33 cellular contexts compared by ENCODE assay signal in genomic region chr3:80806673-80807072, GRCh38.
A peak's percentile ranks its signal among the peaks of the same experiment; 100 is the strongest.
DNase-seq lines count a peak whose midpoint lies in the region; ATAC-seq, FAIRE-seq and TF ChIP-seq lines count a peak whose summit lies in the region.
"Had no signal": no experiment of that assay in that cellular context is flagged by ENCODE, and none has a peak within 500 bp of the region (broad histone marks: within the 10 kb centered on the region; RNA-seq: fewer than 3 reads in every experiment).

No MANE protein-coding gene starts in this region.

- H3K27ac ChIP-seq in PC-9 (no peak overlapping the region), endothelial cell of umbilical vein (ENCODE audit: insufficient read depth, low read depth, low read length) (no peak overlapping the region)
- H3K27ac ChIP-seq: 22Rv1; A549; BLaER1; BLaER1 treated with 17β-estradiol and CSF1 and Interleukin-3, amounts not matched to agents 10 nM and 100 nM; C4-2B had no signal

- no TSS peak for BruUV-seq in PC-9 (replicated peaks; lab: Mats Ljungman, UMichigan)
- BruUV-seq in endothelial cell of umbilical vein (replicated peaks; lab: Mats Ljungman, UMichigan): no TSS peak

- H3F3A ChIP-seq in PC-9 (ENCODE audit: insufficient read depth, low read depth): no peaks in the 10 kb centered on the region

- no peak overlapping the region for H3K4me3 ChIP-seq in PC-9
- H3K4me3 ChIP-seq in endothelial cell of umbilical vein (replicated peaks in 1 of 3; ENCODE audit: insufficient read depth in 1 of 3, low read depth in 1 of 3, low read length in 3 of 3): no peak overlapping the region
- H3K4me3 ChIP-seq: A549; BLaER1; BLaER1 treated with 17β-estradiol and CSF1 and Interleukin-3, amounts not matched to agents 10 nM and 100 nM had no signal

- TF ChIP-seq CTCF in PC-9 (conservative IDR thresholded peaks at IDR 0.05) (no peak), endothelial cell of umbilical vein (IDR thresholded peaks at IDR 0.05; ENCODE audit: extremely low read depth in 1 of 2, insufficient read depth in 1 of 2, low read depth in 1 of 2, low read length in 2 of 2) (no peak)

- no peak for ATAC-seq in GM18870 (IDR thresholded peaks at IDR 0.05; ENCODE audit: unreplicated experiment)
- ATAC-seq in HG03521 (IDR thresholded peaks at IDR 0.05; ENCODE audit: unreplicated experiment): no peak
- ATAC-seq in HG03039 (IDR thresholded peaks at IDR 0.05; ENCODE audit: unreplicated experiment): no peak
- ATAC-seq: A549; CD8-positive, alpha-beta T cell had no signal

- H3K27me3 ChIP-seq in PC-9 (ENCODE audit: insufficient read depth, low read depth) (no peaks in the 10 kb centered on the region), endothelial cell of umbilical vein (ENCODE audit: control insufficient read depth in 2 of 2, insufficient read depth in 2 of 2, low read length in 2 of 2) (no peaks in the 10 kb centered on the region)
- H3K27me3 ChIP-seq: BE2C; BLaER1; BLaER1 treated with 17β-estradiol and CSF1 and Interleukin-3, amounts not matched to agents 10 nM and 100 nM had no signal

- intact Hi-C loops in PC-9 (cut with micrococcal nuclease; ENCODE audit: unreplicated experiment): no loop called here
- intact Hi-C loops in endothelial cell of umbilical vein (cut with micrococcal nuclease): no loop called here

- H3K4me1 ChIP-seq in PC-9 (replicated peaks; ENCODE audit: insufficient read depth) (no peaks in the 10 kb centered on the region), endothelial cell of umbilical vein (ENCODE audit: control insufficient read depth, extremely low read depth, insufficient read depth, low read length) (no peaks in the 10 kb centered on the region)
- H3K4me1 ChIP-seq: A549; BE2C; BLaER1; BLaER1 treated with 17β-estradiol and CSF1 and Interleukin-3, amounts not matched to agents 10 nM and 100 nM had no signal

- H3K9ac ChIP-seq in endothelial cell of umbilical vein (replicated peaks; ENCODE audit: extremely low read depth, insufficient read depth, low read length): no peak overlapping the region
- H3K9ac ChIP-seq: BLaER1; BLaER1 treated with 17β-estradiol and CSF1 and Interleukin-3, amounts not matched to agents 10 nM and 100 nM had no signal

- FAIRE-seq in endothelial cell of umbilical vein (lab: Jason Lieb, UNC): no peak
- FAIRE-seq: A204.1, A549, D721Med had no signal

- POLR2A ChIA-PET in PC-9 (lab: Charles Lee; ENCODE audit: unreplicated experiment) (no interaction called here), endothelial cell of umbilical vein (lab: Charles Lee) (no interaction called here)

- TF ChIP-seq EP300 in Ishikawa (IDR thresholded peaks at IDR 0.05; ENCODE audit: borderline replicate concordance): peak; percentile 72

- no peaks in the 10 kb centered on the region for H3K36me3 ChIP-seq in PC-9 (ENCODE audit: low read depth)
- H3K36me3 ChIP-seq in endothelial cell of umbilical vein (ENCODE audit: control insufficient read depth in 2 of 2, extremely low read depth in 1 of 2, insufficient read depth in 2 of 2, low read length in 2 of 2): no peaks in the 10 kb centered on the region
- H3K36me3 ChIP-seq: BE2C; BLaER1; BLaER1 treated with 17β-estradiol and CSF1 and Interleukin-3, amounts not matched to agents 10 nM and 100 nM had no signal

- no peak for TF ChIP-seq RAD21 in Ishikawa (IDR thresholded peaks at IDR 0.05; ENCODE audit: low read depth)

- H3K9me3 ChIP-seq in PC-9 (ENCODE audit: insufficient read depth, low read depth): no peaks in the 10 kb centered on the region
- no peaks in the 10 kb centered on the region for H3K9me3 ChIP-seq in endothelial cell of umbilical vein (replicated peaks; ENCODE audit: control insufficient read depth, insufficient read depth, low read length)
- H3K9me3 ChIP-seq: A549; BE2C; BLaER1; BLaER1 treated with 17β-estradiol and CSF1 and Interleukin-3, amounts not matched to agents 10 nM and 100 nM; Caco-2 had no signal

- TF ChIP-seq POLR2A in endothelial cell of umbilical vein (IDR thresholded peaks at IDR 0.05; ENCODE audit: low read depth, low read length): no peak

- no peak overlapping the region for H3K4me2 ChIP-seq in PC-9
- no peak overlapping the region for H3K4me2 ChIP-seq in endothelial cell of umbilical vein (ENCODE audit: insufficient read depth, low read length)
- H3K4me2 ChIP-seq: A549; BLaER1; BLaER1 treated with 17β-estradiol and CSF1 and Interleukin-3, amounts not matched to agents 10 nM and 100 nM had no signal

- dilution Hi-C loops in endothelial cell of umbilical vein (cut with MboI; ENCODE audit: extremely low pct_ligation_motif_present, low sequenced_read_pairs): no loop called here

- H3K9me1 ChIP-seq in endothelial cell of umbilical vein (replicated peaks; ENCODE audit: control insufficient read depth, extremely low read depth, insufficient read depth, low read length): no peaks in the 10 kb centered on the region

- no peaks in the 10 kb centered on the region for H4K20me1 ChIP-seq in PC-9 (ENCODE audit: insufficient read depth)
- H4K20me1 ChIP-seq in endothelial cell of umbilical vein (replicated peaks; ENCODE audit: control insufficient read depth, extremely low read depth, insufficient read depth, low read length): no peaks in the 10 kb centered on the region
- H4K20me1 ChIP-seq: BLaER1; BLaER1 treated with 17β-estradiol and CSF1 and Interleukin-3, amounts not matched to agents 10 nM and 100 nM had no signal

- H2AFZ ChIP-seq in PC-9 (0 out of 2 replicates have a peak overlapping the region, but pooled peaks have one; percentile 27), endothelial cell of umbilical vein (ENCODE audit: low read depth, low read length) (peak overlapping the region; percentile 45)

- CTCF ChIA-PET in PC-9 (lab: Charles Lee): no interaction called here
- CTCF ChIA-PET in endothelial cell of umbilical vein (lab: Charles Lee): no interaction called here

- H3K9me2 ChIP-seq in PC-9 (ENCODE audit: insufficient read depth): no peaks in the 10 kb centered on the region

- H3K79me2 ChIP-seq in PC-9 (ENCODE audit: low read depth) (no peaks in the 10 kb centered on the region), endothelial cell of umbilical vein (ENCODE audit: control insufficient read depth, insufficient read depth, low read length) (no peaks in the 10 kb centered on the region)

- DNase-seq in PC-9 (no peak), endothelial cell of umbilical vein (ENCODE audit: low read depth, low spot score) (peak; percentile 1)
- DNase-seq: 8988T; ACHN; AML-193; BE2C; C1 segment of cervical spinal cord; Caco-2; Calu3; CD4-positive, alpha-beta memory T cell; CD4-positive, alpha-beta T cell; CD4-positive, CD25-positive, alpha-beta regulatory T cell; CD8-positive, alpha-beta memory T cell; CD8-positive, alpha-beta T cell; COR-L47; DMS 273 treated with DMSO at 0.1 percent for 48 hours; DMS153; DMS53; DMS79; DMS79 treated with DMSO at 0.1 percent for 48 hours; DND-41; EL had no signal

TF ChIP-seq in Ishikawa, 13 proteins besides CTCF, POLR2A, EP300 and RAD21 (continues in another document):
- TF ChIP-seq REST (IDR thresholded peaks at IDR 0.05; ENCODE audit: low read depth): no peak
- 0 out of 2 replicates have a peak, but pooled peaks have one; percentile 34 for TF ChIP-seq YY1 (IDR thresholded peaks at IDR 0.05; ENCODE audit: low read depth)

TF ChIP-seq in endothelial cell of umbilical vein, 7 proteins besides CTCF, POLR2A, EP300 and RAD21:
- TF ChIP-seq JUN (IDR thresholded peaks at IDR 0.05; ENCODE audit: borderline replicate concordance, insufficient read depth, insufficient read length, low read depth) (no peak), EZH2 (IDR thresholded peaks at IDR 0.05; ENCODE audit: borderline replicate concordance, low read depth, low read length, severe bottlenecking) (no peak), FOS (IDR thresholded peaks at IDR 0.05; ENCODE audit: borderline replicate concordance, insufficient read depth, low read length) (no peak), MAX (IDR thresholded peaks at IDR 0.05; ENCODE audit: insufficient read depth, insufficient read length) (no peak), POLR2AphosphoS5 (IDR thresholded peaks at IDR 0.05; ENCODE audit: insufficient read depth, low read depth, low read length) (no peak), MYC (IDR thresholded peaks at IDR 0.05; ENCODE audit: low read depth, low read length) (no peak), GATA2 (IDR thresholded peaks at IDR 0.05; ENCODE audit: insufficient read depth, insufficient read length, low read depth, low read length) (no peak)
